Comparison of ENCODE assay signal across 1 cellular context in genomic region chr9:129487658-129488483, GRCh38.
TF ChIP-seq lines count a peak whose summit lies in the region.

No MANE protein-coding gene starts in this region.

TF ChIP-seq in HepG2, 621 proteins besides CTCF, POLR2A, EP300 and RAD21 (continued from another document and continues in another):
- TF ChIP-seq, protein P1, sequence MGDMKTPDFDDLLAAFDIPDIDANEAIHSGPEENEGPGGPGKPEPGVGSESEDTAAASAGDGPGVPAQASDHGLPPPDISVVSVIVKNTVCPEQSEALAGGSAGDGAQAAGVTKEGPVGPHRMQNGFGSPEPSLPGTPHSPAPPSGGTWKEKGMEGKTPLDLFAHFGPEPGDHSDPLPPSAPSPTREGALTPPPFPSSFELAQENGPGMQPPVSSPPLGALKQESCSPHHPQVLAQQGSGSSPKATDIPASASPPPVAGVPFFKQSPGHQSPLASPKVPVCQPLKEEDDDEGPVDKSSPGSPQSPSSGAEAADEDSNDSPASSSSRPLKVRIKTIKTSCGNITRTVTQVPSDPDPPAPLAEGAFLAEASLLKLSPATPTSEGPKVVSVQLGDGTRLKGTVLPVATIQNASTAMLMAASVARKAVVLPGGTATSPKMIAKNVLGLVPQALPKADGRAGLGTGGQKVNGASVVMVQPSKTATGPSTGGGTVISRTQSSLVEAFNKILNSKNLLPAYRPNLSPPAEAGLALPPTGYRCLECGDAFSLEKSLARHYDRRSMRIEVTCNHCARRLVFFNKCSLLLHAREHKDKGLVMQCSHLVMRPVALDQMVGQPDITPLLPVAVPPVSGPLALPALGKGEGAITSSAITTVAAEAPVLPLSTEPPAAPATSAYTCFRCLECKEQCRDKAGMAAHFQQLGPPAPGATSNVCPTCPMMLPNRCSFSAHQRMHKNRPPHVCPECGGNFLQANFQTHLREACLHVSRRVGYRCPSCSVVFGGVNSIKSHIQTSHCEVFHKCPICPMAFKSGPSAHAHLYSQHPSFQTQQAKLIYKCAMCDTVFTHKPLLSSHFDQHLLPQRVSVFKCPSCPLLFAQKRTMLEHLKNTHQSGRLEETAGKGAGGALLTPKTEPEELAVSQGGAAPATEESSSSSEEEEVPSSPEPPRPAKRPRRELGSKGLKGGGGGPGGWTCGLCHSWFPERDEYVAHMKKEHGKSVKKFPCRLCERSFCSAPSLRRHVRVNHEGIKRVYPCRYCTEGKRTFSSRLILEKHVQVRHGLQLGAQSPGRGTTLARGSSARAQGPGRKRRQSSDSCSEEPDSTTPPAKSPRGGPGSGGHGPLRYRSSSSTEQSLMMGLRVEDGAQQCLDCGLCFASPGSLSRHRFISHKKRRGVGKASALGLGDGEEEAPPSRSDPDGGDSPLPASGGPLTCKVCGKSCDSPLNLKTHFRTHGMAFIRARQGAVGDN (CRISPR knock-in tag; IDR thresholded peaks at IDR 0.05) = peak; percentile 78
- TF ChIP-seq, protein P2, sequence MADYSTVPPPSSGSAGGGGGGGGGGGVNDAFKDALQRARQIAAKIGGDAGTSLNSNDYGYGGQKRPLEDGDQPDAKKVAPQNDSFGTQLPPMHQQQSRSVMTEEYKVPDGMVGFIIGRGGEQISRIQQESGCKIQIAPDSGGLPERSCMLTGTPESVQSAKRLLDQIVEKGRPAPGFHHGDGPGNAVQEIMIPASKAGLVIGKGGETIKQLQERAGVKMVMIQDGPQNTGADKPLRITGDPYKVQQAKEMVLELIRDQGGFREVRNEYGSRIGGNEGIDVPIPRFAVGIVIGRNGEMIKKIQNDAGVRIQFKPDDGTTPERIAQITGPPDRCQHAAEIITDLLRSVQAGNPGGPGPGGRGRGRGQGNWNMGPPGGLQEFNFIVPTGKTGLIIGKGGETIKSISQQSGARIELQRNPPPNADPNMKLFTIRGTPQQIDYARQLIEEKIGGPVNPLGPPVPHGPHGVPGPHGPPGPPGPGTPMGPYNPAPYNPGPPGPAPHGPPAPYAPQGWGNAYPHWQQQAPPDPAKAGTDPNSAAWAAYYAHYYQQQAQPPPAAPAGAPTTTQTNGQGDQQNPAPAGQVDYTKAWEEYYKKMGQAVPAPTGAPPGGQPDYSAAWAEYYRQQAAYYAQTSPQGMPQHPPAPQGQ (CRISPR knock-in tag; IDR thresholded peaks at IDR 0.05; ENCODE audit: borderline replicate concordance) = no peak
- TF ChIP-seq, protein P3, sequence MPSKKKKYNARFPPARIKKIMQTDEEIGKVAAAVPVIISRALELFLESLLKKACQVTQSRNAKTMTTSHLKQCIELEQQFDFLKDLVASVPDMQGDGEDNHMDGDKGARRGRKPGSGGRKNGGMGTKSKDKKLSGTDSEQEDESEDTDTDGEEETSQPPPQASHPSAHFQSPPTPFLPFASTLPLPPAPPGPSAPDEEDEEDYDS (CRISPR knock-in tag; IDR thresholded peaks at IDR 0.05) = no peak
- TF ChIP-seq NRL (CRISPR knock-in tag; IDR thresholded peaks at IDR 0.05; ENCODE audit: borderline replicate concordance) (peak; percentile 60; the same call in 1 of the 2 replicates), NFKB2 (CRISPR knock-in tag; IDR thresholded peaks at IDR 0.05; ENCODE audit: borderline replicate concordance) (no peak), GABPB1 (CRISPR knock-in tag; IDR thresholded peaks at IDR 0.05) (no peak), ZNF879 (CRISPR knock-in tag; IDR thresholded peaks at IDR 0.05) (no peak), ZNF547 (CRISPR knock-in tag; IDR thresholded peaks at IDR 0.05) (no peak), RXRA (CRISPR knock-in tag; IDR thresholded peaks at IDR 0.05) (no peak), CHD4 (IDR thresholded peaks at IDR 0.05; ENCODE audit: borderline replicate concordance, low read length) (no peak), MEIS1 (CRISPR knock-in tag; IDR thresholded peaks at IDR 0.05; ENCODE audit: borderline replicate concordance) (no peak), ZNF782 (CRISPR knock-in tag; IDR thresholded peaks at IDR 0.05; ENCODE audit: borderline replicate concordance) (no peak), ZNF430 (CRISPR knock-in tag; IDR thresholded peaks at IDR 0.05) (no peak), ZNF101 (CRISPR knock-in tag; IDR thresholded peaks at IDR 0.05; ENCODE audit: borderline replicate concordance, low read depth) (no peak), NR2F1 (CRISPR knock-in tag; IDR thresholded peaks at IDR 0.05) (no peak), ZNF652 (CRISPR knock-in tag; IDR thresholded peaks at IDR 0.05; ENCODE audit: borderline replicate concordance, low read depth) (no peak), MIER2 (CRISPR knock-in tag; IDR thresholded peaks at IDR 0.05) (no peak), TRIM22 (IDR thresholded peaks at IDR 0.05) (no peak), SATB2 (CRISPR knock-in tag; IDR thresholded peaks at IDR 0.05) (no peak), SOX5 (CRISPR knock-in tag; IDR thresholded peaks at IDR 0.05; ENCODE audit: borderline replicate concordance) (no peak), NFKBIZ (CRISPR knock-in tag; IDR thresholded peaks at IDR 0.05) (no peak), PHF8 (CRISPR knock-in tag; IDR thresholded peaks at IDR 0.05) (no peak), FOXA3 (CRISPR knock-in tag; IDR thresholded peaks at IDR 0.05) (0 out of 2 replicates have a peak, but pooled peaks have one; percentile 8), ZNF703 (CRISPR knock-in tag; IDR thresholded peaks at IDR 0.05; ENCODE audit: borderline replicate concordance) (no peak), NFRKB (IDR thresholded peaks at IDR 0.05) (no peak), EZH2 (conservative IDR thresholded peaks at IDR 0.05; ENCODE audit: low read depth, low read length) (no peak), MAX (IDR thresholded peaks at IDR 0.05) (no peak), ONECUT2 (CRISPR knock-in tag; IDR thresholded peaks at IDR 0.05) (no peak), HIVEP1 (CRISPR knock-in tag; IDR thresholded peaks at IDR 0.05) (0 out of 2 replicates have a peak, but pooled peaks have one; percentile 10), BCL6 (CRISPR knock-in tag; IDR thresholded peaks at IDR 0.05) (no peak), SALL1 (CRISPR knock-in tag; IDR thresholded peaks at IDR 0.05) (peak; percentile 54; the same call in 1 of the 2 replicates), MTA3 (CRISPR knock-in tag; IDR thresholded peaks at IDR 0.05) (no peak), PRDM10 (CRISPR knock-in tag; IDR thresholded peaks at IDR 0.05; ENCODE audit: low read depth) (no peak), ZNF225 (CRISPR knock-in tag; IDR thresholded peaks at IDR 0.05) (peak; percentile 22; the same call in 1 of the 2 replicates), MTA1 (CRISPR knock-in tag; IDR thresholded peaks at IDR 0.05; ENCODE audit: borderline replicate concordance) (peak; percentile 52; the same call in 1 of the 2 replicates), YEATS4 (CRISPR knock-in tag; IDR thresholded peaks at IDR 0.05; ENCODE audit: borderline replicate concordance) (no peak), THAP11 (CRISPR knock-in tag; IDR thresholded peaks at IDR 0.05) (no peak), TBX2 (CRISPR knock-in tag; IDR thresholded peaks at IDR 0.05; ENCODE audit: borderline replicate concordance) (no peak), KLF9 (CRISPR knock-in tag; IDR thresholded peaks at IDR 0.05; ENCODE audit: low read depth) (no peak), ZNF616 (CRISPR knock-in tag; IDR thresholded peaks at IDR 0.05; ENCODE audit: low read depth) (no peak), HNF4G (IDR thresholded peaks at IDR 0.05; ENCODE audit: borderline replicate concordance, low read depth, low read length) (no peak), HNF4G (CRISPR knock-in tag; IDR thresholded peaks at IDR 0.05; ENCODE audit: borderline replicate concordance, low read depth) (no peak), ZNF607 (CRISPR knock-in tag; IDR thresholded peaks at IDR 0.05; ENCODE audit: borderline replicate concordance) (no peak), HDAC2 (CRISPR knock-in tag; IDR thresholded peaks at IDR 0.05) (no peak), CBFB (CRISPR knock-in tag; IDR thresholded peaks at IDR 0.05) (no peak), SOX6 (IDR thresholded peaks at IDR 0.05) (no peak), SOX6 (CRISPR knock-in tag; IDR thresholded peaks at IDR 0.05) (no peak), ZNF598 (CRISPR knock-in tag; IDR thresholded peaks at IDR 0.05; ENCODE audit: borderline replicate concordance) (no peak), POLR2AphosphoS5 (IDR thresholded peaks at IDR 0.05; ENCODE audit: low read depth, low read length) (no peak; the same call in 1 of the 2 replicates), FOXK2 (IDR thresholded peaks at IDR 0.05) (no peak), ZNF737 (CRISPR knock-in tag; IDR thresholded peaks at IDR 0.05; ENCODE audit: borderline replicate concordance) (no peak), ZNF333 (CRISPR knock-in tag; IDR thresholded peaks at IDR 0.05; ENCODE audit: borderline replicate concordance) (0 out of 2 replicates have a peak, but pooled peaks have one; percentile 11), THYN1 (CRISPR knock-in tag; IDR thresholded peaks at IDR 0.05; ENCODE audit: borderline replicate concordance, low read depth) (no peak), ZEB1 (IDR thresholded peaks at IDR 0.05; ENCODE audit: insufficient replicate concordance, low read depth) (no peak)
- TF ChIP-seq, protein P4, sequence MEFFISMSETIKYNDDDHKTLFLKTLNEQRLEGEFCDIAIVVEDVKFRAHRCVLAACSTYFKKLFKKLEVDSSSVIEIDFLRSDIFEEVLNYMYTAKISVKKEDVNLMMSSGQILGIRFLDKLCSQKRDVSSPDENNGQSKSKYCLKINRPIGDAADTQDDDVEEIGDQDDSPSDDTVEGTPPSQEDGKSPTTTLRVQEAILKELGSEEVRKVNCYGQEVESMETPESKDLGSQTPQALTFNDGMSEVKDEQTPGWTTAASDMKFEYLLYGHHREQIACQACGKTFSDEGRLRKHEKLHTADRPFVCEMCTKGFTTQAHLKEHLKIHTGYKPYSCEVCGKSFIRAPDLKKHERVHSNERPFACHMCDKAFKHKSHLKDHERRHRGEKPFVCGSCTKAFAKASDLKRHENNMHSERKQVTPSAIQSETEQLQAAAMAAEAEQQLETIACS (CRISPR knock-in tag; IDR thresholded peaks at IDR 0.05) = no peak
- TF ChIP-seq, protein P5, sequence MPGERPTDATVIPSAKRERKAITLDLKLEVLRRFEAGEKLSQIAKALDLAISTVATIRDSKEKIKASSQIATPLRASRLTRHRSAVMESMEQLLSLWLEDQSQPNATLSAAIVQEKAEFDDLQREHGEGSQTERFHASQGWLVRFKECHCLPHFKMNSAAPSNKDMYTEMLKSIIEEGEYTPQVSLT (CRISPR knock-in tag; IDR thresholded peaks at IDR 0.05; ENCODE audit: borderline replicate concordance, low read depth) = no peak
- TF ChIP-seq, protein P6, sequence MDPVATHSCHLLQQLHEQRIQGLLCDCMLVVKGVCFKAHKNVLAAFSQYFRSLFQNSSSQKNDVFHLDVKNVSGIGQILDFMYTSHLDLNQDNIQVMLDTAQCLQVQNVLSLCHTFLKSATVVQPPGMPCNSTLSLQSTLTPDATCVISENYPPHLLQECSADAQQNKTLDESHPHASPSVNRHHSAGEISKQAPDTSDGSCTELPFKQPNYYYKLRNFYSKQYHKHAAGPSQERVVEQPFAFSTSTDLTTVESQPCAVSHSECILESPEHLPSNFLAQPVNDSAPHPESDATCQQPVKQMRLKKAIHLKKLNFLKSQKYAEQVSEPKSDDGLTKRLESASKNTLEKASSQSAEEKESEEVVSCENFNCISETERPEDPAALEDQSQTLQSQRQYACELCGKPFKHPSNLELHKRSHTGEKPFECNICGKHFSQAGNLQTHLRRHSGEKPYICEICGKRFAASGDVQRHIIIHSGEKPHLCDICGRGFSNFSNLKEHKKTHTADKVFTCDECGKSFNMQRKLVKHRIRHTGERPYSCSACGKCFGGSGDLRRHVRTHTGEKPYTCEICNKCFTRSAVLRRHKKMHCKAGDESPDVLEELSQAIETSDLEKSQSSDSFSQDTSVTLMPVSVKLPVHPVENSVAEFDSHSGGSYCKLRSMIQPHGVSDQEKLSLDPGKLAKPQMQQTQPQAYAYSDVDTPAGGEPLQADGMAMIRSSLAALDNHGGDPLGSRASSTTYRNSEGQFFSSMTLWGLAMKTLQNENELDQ (CRISPR knock-in tag; IDR thresholded peaks at IDR 0.05; ENCODE audit: borderline replicate concordance) = no peak
